7 cellular contexts compared by ENCODE assay signal in genomic region chr16:68732068-68732680, GRCh38. TPM values are rescaled to one million over a fixed set of nuclear protein-coding genes. Genes with fewer than 3 reads are reported as not detected.
DNase-seq lines count a peak whose midpoint lies in the region; ATAC-seq and TF ChIP-seq lines count a peak whose summit lies in the region.

No MANE protein-coding gene starts in this region.

- intact Hi-C loops in HCT116 (cut with micrococcal nuclease), result no loop called here

- no peaks in the 10 kb centered on the region for H3K36me3 ChIP-seq in HCT116 (ENCODE audit: control insufficient read depth in 1 of 2, insufficient read depth in 2 of 2, low read length in 2 of 2)

- H3K9ac ChIP-seq in HCT116 (ENCODE audit: low read length), result peak overlapping the region; percentile 41

- peak overlapping the region; percentile 86 for H3K4me2 ChIP-seq in HCT116 (ENCODE audit: low read length)

- H4K20me1 ChIP-seq in HCT116 (ENCODE audit: insufficient read depth), result no peaks in the 10 kb centered on the region

- H3K27ac ChIP-seq in HCT116 (ENCODE audit: low read depth, low read length), result peak overlapping the region; percentile 45
- peak overlapping the region; percentile 15 for H3K27ac ChIP-seq in epithelial cell of prostate

- no peaks in the 10 kb centered on the region for H3K27me3 ChIP-seq in HCT116 (ENCODE audit: insufficient read depth, low read length)

- peaks cover under 1% of the 10 kb centered on the region; the same call in 1 of the 2 replicates for H3K79me2 ChIP-seq in HCT116 (ENCODE audit: insufficient read depth, low read length)

- BruUV-seq in HCT116 (replicated peaks; lab: Mats Ljungman, UMichigan), result no TSS peak

- TF ChIP-seq CTCF in HCT116 (IDR thresholded peaks at IDR 0.05 in 2 of 3, conservative IDR thresholded peaks at IDR 0.05 in 1 of 3; ENCODE audit: borderline replicate concordance in 1 of 3, insufficient read depth in 1 of 3, low read depth in 2 of 3, low read length in 2 of 3) (no peak), GM10266 (IDR thresholded peaks at IDR 0.05; ENCODE audit: control insufficient read depth, insufficient read depth, low read depth, missing control alignments) (no peak)

- peak overlapping the region in 1 of 2 experiments; percentile 46; a peak in 2 of 4 replicates for H3K4me3 ChIP-seq in HCT116 (replicated peaks in 1 of 2; ENCODE audit: low read depth in 1 of 2, low read length in 2 of 2)

- H2AFZ ChIP-seq in HCT116 (ENCODE audit: low read depth, low read length, poor library complexity, severe bottlenecking), result peak overlapping the region; percentile 77

- H3K9me2 ChIP-seq in HCT116 (ENCODE audit: insufficient read depth), result no peaks in the 10 kb centered on the region

- TF ChIP-seq POLR2A in HCT116 (IDR thresholded peaks at IDR 0.05; ENCODE audit: borderline replicate concordance, extremely low read depth, insufficient read depth, insufficient read length), result no peak

- ATAC-seq in HCT116, result peak; percentile 80

- peaks cover 17 to 27% of the 10 kb centered on the region in 2 experiments for H3K4me1 ChIP-seq in HCT116 (ENCODE audit: control insufficient read depth in 1 of 2, insufficient read depth in 2 of 2, low read length in 2 of 2)

- POLR2A ChIA-PET in HCT116 (lab: Charles Lee), result no interaction called here

- CTCF ChIA-PET in HCT116 (lab: Charles Lee), result interaction anchor here (1.9 kb wide), 1 partner anchor 142 kb away, joined by 5 read pairs; no protein-coding TSS in a partner anchor

- RAD21 ChIA-PET in HCT116 (lab: Charles Lee; ENCODE audit: low non-redundant PET in 1 of 2, low total read pairs in 2 of 2, uncharacterized antibody in 2 of 2, unreplicated experiment in 2 of 2), result no interaction called here

- no peaks in the 10 kb centered on the region for H3K9me3 ChIP-seq in HCT116 (ENCODE audit: control insufficient read depth in 1 of 2, insufficient read depth in 1 of 2, low read depth in 1 of 2, low read length in 2 of 2)

- DNase-seq in HCT116 (ENCODE audit: low read depth, low spot score) (peak; percentile 60), NCI-H748 treated with DMSO at 0.1 percent for 48 hours (lab: John Stamatoyannopoulos, UW) (peak; percentile 22), epithelial cell of prostate (ENCODE audit: low read depth, low spot score) (no peak), renal cortical epithelial cell (ENCODE audit: low read depth) (peak; percentile 48), SIG-M5 (lab: John Stamatoyannopoulos, UW) (no peak), GM10266 (ENCODE audit: extremely low spot score) (no peak)
- no peak for DNase-seq in NK-92 treated with Interleukin-12 subunit alpha and Interleukin-12 subunit beta, amount 100 ng/mL, for 24 hours (lab: John Stamatoyannopoulos, UW)

- no peak for TF ChIP-seq RAD21 in HCT116 (IDR thresholded peaks at IDR 0.05; ENCODE audit: low read depth)

TF ChIP-seq in HCT116, 20 proteins besides CTCF, POLR2A, EP300 and RAD21:
- TF ChIP-seq ELF1 (IDR thresholded peaks at IDR 0.05; ENCODE audit: borderline replicate concordance, low read depth) (no peak), POLR2AphosphoS5 (IDR thresholded peaks at IDR 0.05; ENCODE audit: low read depth, low read length) (peak; percentile 45; the same call in 1 of the 2 replicates), CBX3 (IDR thresholded peaks at IDR 0.05; ENCODE audit: low read depth) (peak; percentile 76), REST (IDR thresholded peaks at IDR 0.05; ENCODE audit: low read depth) (no peak), ZFX (IDR thresholded peaks at IDR 0.05) (no peak), SP1 (IDR thresholded peaks at IDR 0.05; ENCODE audit: low read depth) (peak; percentile 35; the same call in 1 of the 2 replicates)
TF ChIP-seq in HCT116: peak in this region for 3.

RNA-seq across cellular contexts. Expression of gene CDH1, which starts 4.9 kb away (rescaled TPM):
- total RNA-seq in HCT116 (2021; ENCODE audit: unreplicated experiment), result 73.2 TPM
- polyA plus RNA-seq in HCT116 (2012), result 74.6 and 136 TPM in 2 replicates
- total RNA-seq in renal cortical epithelial cell, result 31.4 and 94.8 TPM in 2 replicates

Comparison
In these comparisons a context has a peak if more than half of its experiments do, and no peak if none do; other contexts are left out.
1. DNase-seq: peak in HCT116 (single experiment), NCI-H748 treated with DMSO at 0.1 percent for 48 hours (single experiment) and renal cortical epithelial cell (single experiment); none in epithelial cell of prostate (single experiment), SIG-M5 (single experiment), GM10266 (single experiment) and NK-92 treated with Interleukin-12 subunit alpha and Interleukin-12 subunit beta, amount 100 ng/mL, for 24 hours (single experiment).